Comparison of ENCODE assay signal across 7 cellular contexts in genomic region chr6:116666869-116667268, GRCh38. TPM values are rescaled to one million over a fixed set of nuclear protein-coding genes. Genes with fewer than 3 reads are reported as not detected.
DNase-seq lines count a peak whose midpoint lies in the region; ATAC-seq and TF ChIP-seq lines count a peak whose summit lies in the region.

No MANE protein-coding gene starts in this region.

- H3K4me1 Mint-ChIP-seq in T-cell: peaks cover 50 to 56% (median 51%) of the 10 kb centered on the region in 3 donors
- peaks cover 32% of the 10 kb centered on the region for H3K4me1 Mint-ChIP-seq in neural crest cell

- ATAC-seq in GM18873 (IDR thresholded peaks at IDR 0.05; ENCODE audit: low FRiP score, unreplicated experiment): peak; percentile 32
- ATAC-seq in HG02678 (IDR thresholded peaks at IDR 0.05; ENCODE audit: unreplicated experiment): peak; percentile 35
- no peak for ATAC-seq in T-cell (replicated peaks in 1 of 4)

- DNase-seq in T-cell (no peak), neural crest cell (ENCODE audit: low read depth, low spot score) (no peak), SW480 (ENCODE audit: low spot score) (no peak), DMS153 treated with DMSO at 0.1 percent for 48 hours (lab: John Stamatoyannopoulos, UW; ENCODE audit: unreplicated experiment) (no peak)
- DNase-seq in activated effector memory CD4-positive, alpha-beta T cell treated with Interleukin-2 at 50 U/mL for 16 hours: no peak

- CTCF ChIA-PET in T-cell (lab: Charles Lee): interaction anchor here (0.6 to 1.3 kb wide), 6 partner anchors 22 to 935 kb away, joined by 3 to 7 read pairs (median 4); partner anchors contain the start of gene GOPC (in 1 of the 2)

- H3K27me3 Mint-ChIP-seq in T-cell (peaks cover 6 to 8% of the 10 kb centered on the region in 2 donors), neural crest cell (ENCODE audit: low read depth) (peaks cover 8% of the 10 kb centered on the region)

- TF ChIP-seq CTCF in neural crest cell (conservative IDR thresholded peaks at IDR 0.05): no peak

- H3K27ac Mint-ChIP-seq in T-cell (no peak overlapping the region), neural crest cell (ENCODE audit: unreplicated experiment) (no peak overlapping the region)

- H3K9me3 Mint-ChIP-seq in T-cell (no peaks in the 10 kb centered on the region), neural crest cell (no peaks in the 10 kb centered on the region)

- H3K36me3 Mint-ChIP-seq in T-cell (peaks cover 10% of the 10 kb centered on the region), neural crest cell (ENCODE audit: low read depth) (no peaks in the 10 kb centered on the region)

- H3K4me3 Mint-ChIP-seq in T-cell: peak overlapping the region; percentile 31 to 86 (median 51)
- peak overlapping the region; percentile 69 for H3K4me3 Mint-ChIP-seq in neural crest cell

- POLR2A ChIA-PET in T-cell (lab: Charles Lee): interaction anchor here (0.6 to 2.5 kb wide), 6 partner anchors 14 to 424 kb away, joined by 3 to 12 read pairs (median 4); partner anchors contain the start of gene KPNA5 (in 1 of the 2)

RNA-seq across cellular contexts. Expression of gene ZUP1, which starts 1.7 kb away (rescaled TPM):
- 10 to 100 TPM; 10.4 to 14.1 (median 11.4) TPM for total RNA-seq in T-cell
- total RNA-seq in neural crest cell: 14.0 and 14.9 TPM in 2 replicates

RNA-seq across cellular contexts. Expression of gene KPNA5, which starts 14.1 kb away (rescaled TPM):
- total RNA-seq in T-cell: 10 to 100 TPM; 41.3 to 57.3 (median 45.6) TPM
- 10.8 and 13.3 TPM in 2 replicates for total RNA-seq in neural crest cell

RNA-seq across cellular contexts. Expression of gene RSPH4A, which starts 50.6 kb away (rescaled TPM):
- under 1 TPM; 0.38 to 0.91 (median 0.43) TPM for total RNA-seq in T-cell
- 2.2 and 2.4 TPM in 2 replicates for total RNA-seq in neural crest cell

Comparison
In these comparisons a context has a peak if more than half of its experiments do, and no peak if none do; other contexts are left out.
1. ATAC-seq: peak in GM18873 (single experiment) and HG02678 (single experiment); none in T-cell (0 of 4).